In genomic region chr16:5571446-5571845, GRCh38 we compare ENCODE assay signal across 8 cellular contexts.
"Had no signal": no experiment of that assay in that cellular context is flagged by ENCODE, and none has a peak within 500 bp of the region (broad histone marks: within the 10 kb centered on the region; RNA-seq: fewer than 3 reads in every experiment).

No MANE protein-coding gene starts in this region.

- ATAC-seq: GM12878 had no signal

- FAIRE-seq: G401.6, GM12878, GM12891, GM12892, GM18507, GM19239 had no signal

- H3K4me3 ChIP-seq: GM12878 had no signal

- DNase-seq: GDM1, GF-D8 had no signal
